ENCODE assay signal across 14 cellular contexts in genomic region chr4:89898304-89898716, GRCh38. TPM values are rescaled to one million over a fixed set of nuclear protein-coding genes. Genes with fewer than 3 reads are reported as not detected.
A peak's percentile ranks its signal among the peaks of the same experiment; 100 is the strongest.
DNase-seq lines count a peak whose midpoint lies in the region; ATAC-seq and TF ChIP-seq lines count a peak whose summit lies in the region.
"Had no signal": no experiment of that assay in that cellular context is flagged by ENCODE, and none has a peak within 500 bp of the region (broad histone marks: within the 10 kb centered on the region; RNA-seq: fewer than 3 reads in every experiment).

No MANE protein-coding gene starts in this region.

- ATAC-seq in GM19397 (IDR thresholded peaks at IDR 0.05; ENCODE audit: unreplicated experiment) (peak; percentile 44), HG03103 (IDR thresholded peaks at IDR 0.05; ENCODE audit: low read depth, unreplicated experiment) (peak; percentile 35), left ventricle myocardium superior (peak; percentile 87)
- ATAC-seq: naive thymus-derived CD4-positive, alpha-beta T cell had no signal

- H3K4me3 ChIP-seq in GM12865 (ENCODE audit: low read depth, low read length): no peak overlapping the region
- H3K4me3 ChIP-seq: heart right ventricle had no signal

- TF ChIP-seq CTCF in GM12865 (IDR thresholded peaks at IDR 0.05; ENCODE audit: insufficient read depth, low read depth, low read length, missing control alignments): no peak

- DNase-seq in GM12865 (ENCODE audit: low read depth) (peak; percentile 28), left ventricle myocardium superior (no peak), NCI-H146 (lab: John Stamatoyannopoulos, UW) (no peak), ecto neural progenitor cell (ENCODE audit: low spot score) (no peak), SW 1271 (lab: John Stamatoyannopoulos, UW) (no peak), NCI-H524 (lab: John Stamatoyannopoulos, UW) (no peak)
- DNase-seq: CD8-positive, alpha-beta memory T cell; heart right ventricle; stimulated activated CD4-positive, alpha-beta T cell treated with anti-CD3 and anti-CD28 coated beads, Interleukin-2, amount 100 ng/mL, for 24 hours; T1000 had no signal

- intact Hi-C loops in left ventricle myocardium superior (cut with micrococcal nuclease): no loop called here

RNA-seq across cellular contexts. Expression of gene MMRN1, which starts 3.7 kb away (rescaled TPM):
- total RNA-seq in left ventricle myocardium superior: 10.1 TPM
- total RNA-seq: activated T-helper 1 cell treated with anti-CD3 and anti-CD28 coated beads, Interleukin-12 subunit alpha, Interleukin-12 subunit beta, Interleukin-2, Interleukin-4 antibody, amounts not matched to agents 30 ng/mL and 10 ng/mL and 1 ng/mL, durations not matched to agents 14 hours and 24 hours and 36 hours; CD8-positive, alpha-beta memory T cell had no signal

Comparison
In these comparisons a context has a peak if more than half of its experiments do, and no peak if none do; other contexts are left out.
1. ATAC-seq: peak in every context shown above with its lines; median percentile 87 in left ventricle myocardium superior; 44 in GM19397; 35 in HG03103.